Comparison of ENCODE assay signal across 10 cellular contexts in genomic region chr10:72171175-72171630, GRCh38. TPM values are rescaled to one million over a fixed set of nuclear protein-coding genes. Genes with fewer than 3 reads are reported as not detected.
DNase-seq lines count a peak whose midpoint lies in the region; ATAC-seq and TF ChIP-seq lines count a peak whose summit lies in the region.
"Had no signal": no experiment of that assay in that cellular context is flagged by ENCODE, and none has a peak within 500 bp of the region (broad histone marks: within the 10 kb centered on the region; RNA-seq: fewer than 3 reads in every experiment).

No MANE protein-coding gene starts in this region.

- no peaks in the 10 kb centered on the region for H4K20me1 ChIP-seq in PC-3 (ENCODE audit: low read length)

- H2AFZ ChIP-seq in PC-3 (ENCODE audit: low read length) = no peak overlapping the region

- peak overlapping the region; percentile 53 for H3K27ac ChIP-seq in PC-3 (ENCODE audit: low read length)
- H3K27ac ChIP-seq: neutrophil had no signal

- no peaks in the 10 kb centered on the region for H3K36me3 ChIP-seq in PC-3 (ENCODE audit: low read depth, low read length)
- H3K36me3 ChIP-seq: neutrophil had no signal

- 0 out of 2 replicates have a peak overlapping the region, but pooled peaks have one; percentile 19 for H3K4me2 ChIP-seq in PC-3 (ENCODE audit: low read length)

- H3K9me3 ChIP-seq in PC-3 (ENCODE audit: low read length) = no peaks in the 10 kb centered on the region
- H3K9me3 ChIP-seq: neutrophil had no signal

- no peak for TF ChIP-seq CTCF in PC-3 (conservative IDR thresholded peaks at IDR 0.05; ENCODE audit: low read depth, low read length)
- TF ChIP-seq CTCF in endothelial cell (IDR thresholded peaks at IDR 0.05; ENCODE audit: unreplicated experiment) = no peak

- no peaks in the 10 kb centered on the region for H3K79me2 ChIP-seq in PC-3 (ENCODE audit: low read length)

- peak; percentile 98 for ATAC-seq in PC-3
- ATAC-seq in HG02610 (IDR thresholded peaks at IDR 0.05; ENCODE audit: unreplicated experiment) = no peak

- no peak overlapping the region for H3K4me3 Mint-ChIP-seq in endothelial cell (ENCODE audit: unreplicated experiment)

- H3K27me3 Mint-ChIP-seq in endothelial cell (ENCODE audit: unreplicated experiment) = no peaks in the 10 kb centered on the region

- peaks cover 2% of the 10 kb centered on the region for H3K4me1 Mint-ChIP-seq in endothelial cell (ENCODE audit: unreplicated experiment)

- POLR2A ChIA-PET in PC-3 (lab: Charles Lee; ENCODE audit: unreplicated experiment) = interaction anchor here (0.5 to 0.8 kb wide), 2 partner anchors 23 to 795 kb away, joined by 6 to 9 read pairs; no protein-coding TSS in a partner anchor

- no peak overlapping the region for H3K9ac ChIP-seq in PC-3 (ENCODE audit: low read length)

- H3K4me1 ChIP-seq in PC-3 (ENCODE audit: insufficient read depth, low read length) = peaks cover 22% of the 10 kb centered on the region

- peak; percentile 94 for DNase-seq in EH (ENCODE audit: low read depth)
- peak; percentile 93 for DNase-seq in PC-3
- DNase-seq in endothelial cell (ENCODE audit: low spot score) = no peak
- peak; percentile 82 for DNase-seq in mucosa of gallbladder (ENCODE audit: low spot score)
- no peak for DNase-seq in NCI-H524 (lab: John Stamatoyannopoulos, UW)
- no peak for DNase-seq in putamen (ENCODE audit: low spot score)
- no peak for DNase-seq in stimulated activated CD8-positive, alpha-beta memory T cell treated with anti-CD3 and anti-CD28 coated beads, Interleukin-4, amount 100 ng/mL, for 48 hours
- DNase-seq: NCI-H187 had no signal

- H3K27ac Mint-ChIP-seq in endothelial cell (ENCODE audit: unreplicated experiment) = peak overlapping the region; percentile 34

- no peaks in the 10 kb centered on the region for H3K9me2 ChIP-seq in PC-3 (replicated peaks; ENCODE audit: low read length)

- no peak overlapping the region for H3K4me3 ChIP-seq in PC-3 (ENCODE audit: low read length)

- H3K27me3 ChIP-seq in PC-3 (ENCODE audit: low read length) = no peaks in the 10 kb centered on the region
- H3K27me3 ChIP-seq: neutrophil had no signal

- H3K9me3 Mint-ChIP-seq in endothelial cell (ENCODE audit: unreplicated experiment) = no peaks in the 10 kb centered on the region

- no peaks in the 10 kb centered on the region for H3K36me3 Mint-ChIP-seq in endothelial cell (ENCODE audit: low read depth, unreplicated experiment)

- CTCF ChIA-PET in PC-3 (lab: Charles Lee) = interaction anchor here (0.6 to 1.0 kb wide), 2 partner anchors 64 to 122 kb away, joined by 3 to 4 read pairs; no protein-coding TSS in a partner anchor

- H3F3A ChIP-seq in PC-3 (ENCODE audit: low read length, unreplicated experiment) = no peaks in the 10 kb centered on the region

- intact Hi-C loops in PC-3 (cut with micrococcal nuclease) = loop anchor here (1.0 kb wide), 1 partner anchor 45 kb away; no protein-coding TSS in a partner anchor

- no TSS peak for BruUV-seq in PC-3 (replicated peaks; lab: Mats Ljungman, UMichigan)

RNA-seq across cellular contexts. Expression of gene ANAPC16, which starts 44.6 kb away (rescaled TPM):
- 19.2 and 23.9 TPM in 2 replicates for total RNA-seq in PC-3 (2014; rRNA removed)
- total RNA-seq in endothelial cell (ENCODE audit: unreplicated experiment) = 56.7 TPM
- 128 TPM for total RNA-seq in mucosa of gallbladder

RNA-seq across cellular contexts. Expression of gene ASCC1, which starts 44.9 kb away (rescaled TPM):
- total RNA-seq in PC-3 (2014; rRNA removed) (15.7 and 24.3 TPM in 2 replicates), endothelial cell (ENCODE audit: unreplicated experiment) (32.1 TPM), mucosa of gallbladder (27.5 TPM)

Comparison
In these comparisons a context has a peak if more than half of its experiments do, and no peak if none do; other contexts are left out.
1. DNase-seq: peak in EH (single experiment), PC-3 (single experiment) and mucosa of gallbladder (single experiment); none in endothelial cell (single experiment), NCI-H524 (0 of 2), putamen (single experiment) and stimulated activated CD8-positive, alpha-beta memory T cell treated with anti-CD3 and anti-CD28 coated beads, Interleukin-4, amount 100 ng/mL, for 48 hours (single experiment).